ENCODE assay signal across 23 cellular contexts in the genomic region with DNA sequence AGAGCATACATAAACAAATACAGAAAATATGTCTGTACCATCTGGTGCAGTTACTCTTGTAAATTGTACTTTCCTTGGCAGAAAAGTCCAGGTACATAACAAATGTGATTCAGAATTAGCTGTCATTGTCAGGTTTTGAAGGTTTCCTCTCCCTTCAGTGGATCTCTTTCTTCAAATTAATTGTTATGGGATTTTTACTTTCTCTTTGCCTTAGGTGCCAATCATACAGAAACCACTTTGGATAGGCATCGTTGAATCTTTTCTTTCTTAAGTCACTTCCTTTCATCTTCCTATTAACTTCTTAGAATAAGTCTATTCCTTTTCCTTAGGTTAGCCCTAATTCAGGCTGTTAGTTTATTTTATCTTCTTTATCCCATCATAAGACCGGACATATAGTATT.
"Had no signal": no experiment of that assay in that cellular context is flagged by ENCODE, and none has a peak within 500 bp of the region (broad histone marks: within the 10 kb centered on the region; RNA-seq: fewer than 3 reads in every experiment).

No MANE protein-coding gene starts in this region.

- ATAC-seq: K562 had no signal

- H3K4me3 ChIP-seq: K562, SJSA1, SK-N-MC had no signal

- H3K9ac ChIP-seq: KMS-11 had no signal

- H3K27me3 ChIP-seq: SJSA1 had no signal

- FAIRE-seq: HTR-8/SVneo, K562, RCC 7860 had no signal

- H3K36me3 Mint-ChIP-seq: IgD-negative memory B cell had no signal

- DNase-seq: Kasumi-1, NCI-H1092, NCI-H1105 treated with DMSO at 0.1 percent for 48 hours, NCI-H1417 treated with DMSO at 0.1 percent for 48 hours, NCI-H146, NCI-H1694 treated with DMSO at 0.1 percent for 48 hours, NCI-H1930, NCI-H2081 treated with DMSO at 0.1 percent for 48 hours, NCI-H2227 treated with DMSO at 0.1 percent for 48 hours, NCI-H524, NCI-H526 treated with DMSO at 0.1 percent for 48 hours, NCI-H748 treated with DMSO at 0.1 percent for 48 hours, Right ventricle myocardium superior, RPMI8226, SIG-M5 had no signal

- H3K27me3 Mint-ChIP-seq: IgD-negative memory B cell had no signal

- H3K4me1 Mint-ChIP-seq: IgD-negative memory B cell had no signal

- H3K4me2 ChIP-seq: KMS-11 had no signal

- H3K27ac ChIP-seq: HL-60, KMS-11, SJSA1, SK-N-MC had no signal

- H3K9me3 ChIP-seq: SJSA1 had no signal

- H3K4me1 ChIP-seq: SJSA1 had no signal

- H3K27ac Mint-ChIP-seq: IgD-negative memory B cell had no signal

- H3K4me3 Mint-ChIP-seq: IgD-negative memory B cell had no signal

- H3K36me3 ChIP-seq: SJSA1 had no signal
